8 cellular contexts compared by ENCODE assay signal in the genomic region with DNA sequence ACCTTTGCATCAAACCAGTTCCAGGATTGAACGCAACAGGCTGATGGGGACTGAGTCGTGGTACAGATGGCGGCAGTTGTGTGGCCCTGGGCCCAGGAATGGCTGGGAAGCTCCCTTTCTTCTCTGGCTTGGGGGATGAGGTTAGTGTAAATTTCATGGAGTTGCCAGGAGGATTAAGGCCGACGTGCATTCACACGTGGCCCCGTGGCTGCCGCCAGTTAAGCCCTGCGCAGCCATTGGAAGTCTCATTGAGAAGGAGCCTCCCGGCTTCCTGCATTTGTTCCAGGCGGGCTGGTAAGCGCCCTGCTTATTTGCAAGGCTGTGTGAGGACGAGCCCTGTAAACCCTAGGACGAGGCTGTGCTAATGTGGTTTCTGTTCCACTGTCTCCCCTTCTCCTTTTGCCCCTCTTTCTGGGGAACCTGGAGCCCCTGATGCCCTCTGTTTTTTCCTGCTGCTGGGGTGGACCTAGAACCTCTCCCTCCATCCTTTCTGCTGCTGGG. TPM values are rescaled to one million over a fixed set of nuclear protein-coding genes. Genes with fewer than 3 reads are reported as not detected.
DNase-seq lines count a peak whose midpoint lies in the region; ATAC-seq and TF ChIP-seq lines count a peak whose summit lies in the region.

No MANE protein-coding gene starts in this region.

- peak overlapping the region; percentile 90 for H3K27ac Mint-ChIP-seq in osteocyte (ENCODE audit: unreplicated experiment)

- no peak for TF ChIP-seq CTCF in osteocyte (IDR thresholded peaks at IDR 0.05)

- peaks cover 8% of the 10 kb centered on the region for H3K36me3 Mint-ChIP-seq in osteocyte (ENCODE audit: unreplicated experiment)

- peaks cover 53% of the 10 kb centered on the region for H3K4me1 Mint-ChIP-seq in osteocyte (ENCODE audit: unreplicated experiment)

- no peaks in the 10 kb centered on the region for H3K9me3 Mint-ChIP-seq in osteocyte (ENCODE audit: unreplicated experiment)

- peaks cover 36% of the 10 kb centered on the region for H3K4me1 ChIP-seq in ectodermal cell (ENCODE audit: control insufficient read depth, insufficient read depth, low read length)

- 70 to 72% methylated on average over 14 of the region's 14 CpGs for WGBS in ectodermal cell, 2 experiments

- no peaks in the 10 kb centered on the region for H3K27me3 ChIP-seq in ectodermal cell (ENCODE audit: control insufficient read depth, insufficient read depth, low read length, poor library complexity, severe bottlenecking)

- no peaks in the 10 kb centered on the region for H3K9me3 ChIP-seq in ectodermal cell (ENCODE audit: control insufficient read depth, low read length)

- H3K36me3 ChIP-seq in ectodermal cell (ENCODE audit: control insufficient read depth, insufficient read depth, low read length), result peaks cover 8% of the 10 kb centered on the region

- H3K27me3 Mint-ChIP-seq in osteocyte (ENCODE audit: unreplicated experiment), result no peaks in the 10 kb centered on the region

- no peak for ATAC-seq in HG02571 (IDR thresholded peaks at IDR 0.05; ENCODE audit: unreplicated experiment)

- DNase-seq in DMS 273 treated with DMSO at 0.1 percent for 48 hours (lab: John Stamatoyannopoulos, UW) (peak; percentile 40), NCI-H446 treated with DMSO at 0.1 percent for 48 hours (lab: John Stamatoyannopoulos, UW) (peak; percentile 44), osteocyte (ENCODE audit: extremely low spot score, unreplicated experiment) (no peak), T-helper 2 cell (no peak), SKM-1 treated with dmso at 0.1 percent for 144 hours (lab: John Stamatoyannopoulos, UW; ENCODE audit: unreplicated experiment) (no peak), NCI-H2196 treated with DMSO at 0.1 percent for 48 hours (lab: John Stamatoyannopoulos, UW; ENCODE audit: unreplicated experiment) (no peak)

- H3K4me3 ChIP-seq in ectodermal cell (ENCODE audit: insufficient read depth, low read depth, low read length), result peak overlapping the region; percentile 13

- no peak overlapping the region for H3K4me3 Mint-ChIP-seq in osteocyte (ENCODE audit: unreplicated experiment)

- H3K27ac ChIP-seq in ectodermal cell (ENCODE audit: insufficient read depth, low read depth, low read length, poor library complexity, severe bottlenecking), result no peak overlapping the region

RNA-seq across cellular contexts. Expression of gene FSCN1, which starts 5.7 kb away (rescaled TPM):
- 319 TPM for polyA plus RNA-seq in ectodermal cell (2013, experiment 1 of 4)
- 320 TPM for polyA plus RNA-seq in ectodermal cell (2013, experiment 2 of 4)
- 236 TPM for polyA plus RNA-seq in ectodermal cell (2013, experiment 3 of 4)
- 242 TPM for polyA plus RNA-seq in ectodermal cell (2013, experiment 4 of 4)
- total RNA-seq in osteocyte, result 186 and 199 TPM in 2 replicates

Comparison
In these comparisons a context has a peak if more than half of its experiments do, and no peak if none do; other contexts are left out.
1. DNase-seq: peak in DMS 273 treated with DMSO at 0.1 percent for 48 hours (single experiment) and NCI-H446 treated with DMSO at 0.1 percent for 48 hours (single experiment); none in osteocyte (single experiment), T-helper 2 cell (0 of 5), SKM-1 treated with dmso at 0.1 percent for 144 hours (single experiment) and NCI-H2196 treated with DMSO at 0.1 percent for 48 hours (single experiment).